In the genomic region with DNA sequence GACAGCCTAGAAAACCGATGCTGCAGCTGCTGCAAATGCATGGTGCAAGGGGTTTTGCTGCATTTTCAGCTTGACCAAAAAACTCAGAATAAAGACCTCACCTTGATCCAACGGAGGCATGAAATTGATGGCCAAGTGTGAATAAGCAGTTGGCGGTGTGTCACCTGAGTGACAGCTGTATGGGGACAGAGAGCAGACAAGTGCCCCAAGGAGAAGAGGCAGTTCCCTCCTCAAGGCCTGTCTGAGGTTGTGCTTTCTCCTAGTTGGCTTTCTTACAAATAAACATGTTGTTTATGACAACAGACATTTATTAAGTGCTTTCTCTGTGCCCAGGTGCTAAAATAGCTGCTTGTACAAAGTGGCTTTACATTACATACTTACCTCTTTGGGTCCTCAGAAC, we compare ENCODE assay signal across 21 cellular contexts. TPM values are rescaled to one million over a fixed set of nuclear protein-coding genes. Genes with fewer than 3 reads are reported as not detected.
DNase-seq lines count a peak whose midpoint lies in the region; ATAC-seq and TF ChIP-seq lines count a peak whose summit lies in the region.
"Had no signal": no experiment of that assay in that cellular context is flagged by ENCODE, and none has a peak within 500 bp of the region (broad histone marks: within the 10 kb centered on the region; RNA-seq: fewer than 3 reads in every experiment).

No MANE protein-coding gene starts in this region.

- H3K9me3 ChIP-seq in BLaER1 (peaks cover 20% of the 10 kb centered on the region), psoas muscle (no peaks in the 10 kb centered on the region), gastrocnemius medialis (no peaks in the 10 kb centered on the region), OCI-LY7 (ENCODE audit: low read length) (no peaks in the 10 kb centered on the region)
- H3K9me3 ChIP-seq: BE2C, Caco-2 had no signal

- in situ Hi-C loops in gastrocnemius medialis (cut with MboI; ENCODE audit: low sequenced_read_pairs in 4 of 4) = no loop called here

- CTCF ChIA-PET in OCI-LY7 (lab: Charles Lee; ENCODE audit: unreplicated experiment) = no interaction called here

- TF ChIP-seq POLR2A in gastrocnemius medialis (IDR thresholded peaks at IDR 0.05) = no peak

- H3K4me1 Mint-ChIP-seq in GM23338 = no peaks in the 10 kb centered on the region

- H3K9me2 ChIP-seq in GM23338 (ENCODE audit: insufficient read depth) = no peaks in the 10 kb centered on the region
- H3K9me2 ChIP-seq in OCI-LY7 (ENCODE audit: insufficient read depth, low read length) = no peaks in the 10 kb centered on the region

- H3K9me3 Mint-ChIP-seq in GM23338 = no peaks in the 10 kb centered on the region; the same call in 1 of the 3 replicates

- no peaks in the 10 kb centered on the region for H3K79me2 ChIP-seq in GM23338 (replicated peaks; ENCODE audit: insufficient read depth)
- no peaks in the 10 kb centered on the region for H3K79me2 ChIP-seq in OCI-LY7 (ENCODE audit: insufficient read depth, low read depth, low read length)

- H3K4me3 ChIP-seq in BLaER1 (no peak overlapping the region), GM23338 (no peak overlapping the region), psoas muscle (peak overlapping the region; percentile 28), gastrocnemius medialis (no peak overlapping the region), OCI-LY7 (ENCODE audit: low read depth, low read length, poor library complexity, severe bottlenecking) (no peak overlapping the region)
- H3K4me3 ChIP-seq: BLaER1 treated with 17β-estradiol and CSF1 and Interleukin-3, amounts not matched to agents 10 nM and 100 nM had no signal

- POLR2A ChIA-PET in OCI-LY7 (lab: Charles Lee) = no interaction called here

- no peak overlapping the region for H3K4me3 Mint-ChIP-seq in GM23338
- H3K4me3 Mint-ChIP-seq: CD4-positive, alpha-beta T cell; CD8-positive, alpha-beta T cell had no signal

- DNase-seq in GM23338 (ENCODE audit: low spot score) (no peak), psoas muscle (no peak), gastrocnemius medialis (peak in 1 of 2 donors; percentile 35), NCI-H345 (lab: John Stamatoyannopoulos, UW) (no peak), NCI-H2196 (lab: John Stamatoyannopoulos, UW; ENCODE audit: unreplicated experiment) (no peak), OCI-LY7 (ENCODE audit: low spot score) (no peak)
- no peak for DNase-seq in NK-92 treated with Interleukin-12 subunit alpha and Interleukin-12 subunit beta, amount 100 ng/mL, for 24 hours (lab: John Stamatoyannopoulos, UW)
- DNase-seq: 8988T; ACHN; BE2C; Caco-2; Calu3; CD4-positive, alpha-beta T cell; CD8-positive, alpha-beta T cell; DMS79 treated with DMSO at 0.1 percent for 48 hours; GF-D8 had no signal

- peaks cover 12% of the 10 kb centered on the region for H3K4me1 ChIP-seq in BLaER1
- no peaks in the 10 kb centered on the region for H3K4me1 ChIP-seq in GM23338 (ENCODE audit: insufficient read depth)
- peaks cover 11% of the 10 kb centered on the region for H3K4me1 ChIP-seq in psoas muscle
- peaks cover 14 to 22% of the 10 kb centered on the region in 2 donors for H3K4me1 ChIP-seq in gastrocnemius medialis
- H3K4me1 ChIP-seq in OCI-LY7 (ENCODE audit: insufficient read depth, low read length, poor library complexity, severe bottlenecking) = no peaks in the 10 kb centered on the region
- H3K4me1 ChIP-seq: BE2C, Caco-2 had no signal

- peaks cover 2% of the 10 kb centered on the region; the same call in 1 of the 3 replicates for H3K36me3 Mint-ChIP-seq in GM23338 (ENCODE audit: low read depth)
- H3K36me3 Mint-ChIP-seq: CD8-positive, alpha-beta T cell had no signal

- WGBS in psoas muscle, 3 donors = 51 to 72% (median 53%) methylated on average over 3 of the region's 3 CpGs

- H3K4me2 ChIP-seq in BLaER1 = peak overlapping the region; percentile 46
- H3K4me2 ChIP-seq in GM23338 = no peak overlapping the region
- H3K4me2 ChIP-seq in OCI-LY7 (ENCODE audit: low read length) = no peak overlapping the region

- H3K27ac ChIP-seq in BLaER1 (no peak overlapping the region), GM23338 (ENCODE audit: low read depth) (no peak overlapping the region), psoas muscle (peak overlapping the region; percentile 43), gastrocnemius medialis (peak overlapping the region; percentile 70 to 81 (median 71)), OCI-LY7 (ENCODE audit: low read depth, low read length, poor library complexity, severe bottlenecking) (no peak overlapping the region)
- H3K27ac ChIP-seq: BLaER1 treated with 17β-estradiol and CSF1 and Interleukin-3, amounts not matched to agents 10 nM and 100 nM; C4-2B had no signal

- peaks cover 2% of the 10 kb centered on the region for H3K27me3 Mint-ChIP-seq in GM23338 (ENCODE audit: insufficient read depth, low read depth, poor library complexity)
- H3K27me3 Mint-ChIP-seq: CD4-positive, alpha-beta T cell had no signal

- intact Hi-C loops in psoas muscle (cut with DNase I) = loop anchor here in 1 of 2 donors (5.0 kb wide), 1 partner anchor 35 kb away; no protein-coding TSS in a partner anchor
- intact Hi-C loops in gastrocnemius medialis (cut with DNase I; ENCODE audit: low total_unique reads) = no loop called here
- intact Hi-C loops in OCI-LY7 (cut with micrococcal nuclease; ENCODE audit: unreplicated experiment) = no loop called here

- H4K20me1 ChIP-seq in BLaER1 = no peaks in the 10 kb centered on the region
- no peaks in the 10 kb centered on the region for H4K20me1 ChIP-seq in GM23338 (replicated peaks; ENCODE audit: insufficient read depth)
- no peaks in the 10 kb centered on the region for H4K20me1 ChIP-seq in OCI-LY7 (ENCODE audit: insufficient read depth, low read length)
- H4K20me1 ChIP-seq: BLaER1 treated with 17β-estradiol and CSF1 and Interleukin-3, amounts not matched to agents 10 nM and 100 nM had no signal

- no peaks in the 10 kb centered on the region for H3K27me3 ChIP-seq in BLaER1
- H3K27me3 ChIP-seq in GM23338 (ENCODE audit: insufficient read depth) = no peaks in the 10 kb centered on the region
- no peaks in the 10 kb centered on the region for H3K27me3 ChIP-seq in psoas muscle (ENCODE audit: insufficient read depth in 3 of 3, low read length in 2 of 3)
- H3K27me3 ChIP-seq in gastrocnemius medialis = no peaks in the 10 kb centered on the region
- H3K27me3 ChIP-seq: BLaER1 treated with 17β-estradiol and CSF1 and Interleukin-3, amounts not matched to agents 10 nM and 100 nM had no signal

- no peak overlapping the region for H3K9ac ChIP-seq in BLaER1
- H3K9ac ChIP-seq: BLaER1 treated with 17β-estradiol and CSF1 and Interleukin-3, amounts not matched to agents 10 nM and 100 nM had no signal

- H3K27ac Mint-ChIP-seq in GM23338 = no peak overlapping the region
- H3K27ac Mint-ChIP-seq: CD4-positive, alpha-beta T cell; CD8-positive, alpha-beta T cell had no signal

- ATAC-seq in GM23338 = no peak
- ATAC-seq in psoas muscle = peak; percentile 48 to 82 (median 76)
- peak; percentile 80 to 93 for ATAC-seq in gastrocnemius medialis
- ATAC-seq: CD8-positive, alpha-beta T cell had no signal

- H3K36me3 ChIP-seq in BLaER1 (no peaks in the 10 kb centered on the region), GM23338 (ENCODE audit: insufficient read depth) (no peaks in the 10 kb centered on the region), psoas muscle (ENCODE audit: insufficient read depth in 1 of 2, low read depth in 1 of 2) (no peaks in the 10 kb centered on the region), gastrocnemius medialis (no peaks in the 10 kb centered on the region), OCI-LY7 (ENCODE audit: insufficient read depth, low read length) (no peaks in the 10 kb centered on the region)
- H3K36me3 ChIP-seq: BE2C; BLaER1 treated with 17β-estradiol and CSF1 and Interleukin-3, amounts not matched to agents 10 nM and 100 nM had no signal

- no peaks in the 10 kb centered on the region for H3F3A ChIP-seq in GM23338 (replicated peaks; ENCODE audit: low read depth)

- peak overlapping the region; percentile 76; the same call in 1 of the 2 replicates for H2AFZ ChIP-seq in GM23338
- H2AFZ ChIP-seq in OCI-LY7 (ENCODE audit: low read length) = no peak overlapping the region

- BruUV-seq in OCI-LY7 (replicated peaks; lab: Mats Ljungman, UMichigan) = no TSS peak

- TF ChIP-seq CTCF in GM23338 (conservative IDR thresholded peaks at IDR 0.05; ENCODE audit: low read depth in 2 of 2) (no peak), psoas muscle (IDR thresholded peaks at IDR 0.05) (no peak), gastrocnemius medialis (IDR thresholded peaks at IDR 0.05 in 4 of 5, conservative IDR thresholded peaks at IDR 0.05 in 1 of 5) (no peak), OCI-LY7 (conservative IDR thresholded peaks at IDR 0.05; ENCODE audit: low read length) (no peak)

TF ChIP-seq in GM23338, 12 proteins besides CTCF, POLR2A, EP300 and RAD21 (continues in another document):
- TF ChIP-seq EZH2 (IDR thresholded peaks at IDR 0.05; ENCODE audit: low read depth, unreplicated experiment) (no peak), CREB1 (CRISPR knock-in tag; IDR thresholded peaks at IDR 0.05; ENCODE audit: low read depth) (no peak), ZNF114 (CRISPR knock-in tag; IDR thresholded peaks at IDR 0.05) (no peak), NANOG (IDR thresholded peaks at IDR 0.05; ENCODE audit: borderline replicate concordance) (no peak), POLR2AphosphoS5 (IDR thresholded peaks at IDR 0.05; ENCODE audit: low read depth) (no peak), EZH2phosphoT487 (IDR thresholded peaks at IDR 0.05; ENCODE audit: unreplicated experiment) (no peak)

RNA-seq across cellular contexts. Expression of gene PGPEP1L, which starts 10.3 kb away (rescaled TPM):
- total RNA-seq in GM23338 (2014; rRNA removed; shearing (Covaris generic)) = not detected in 2 replicates
- polyA plus RNA-seq in GM23338 (2016; fragmentation: Nextera tagmentation; extraction: Ambion mirVana) (not detected in 2 replicates), psoas muscle (10 to 100 TPM in 2 of 3 donors, 1 to 10 TPM in 1; 3.8 to 16.9 (median 12.4) TPM)
- total RNA-seq in psoas muscle (1 to 10 TPM; 4.6 to 8.5 (median 6.7) TPM), gastrocnemius medialis (1 to 10 TPM; 2.9 to 7.1 (median 3.5) TPM), OCI-LY7 (2022) (not detected in 2 replicates)
- total RNA-seq in OCI-LY7 (2014; rRNA removed; shearing (Covaris generic)) = not detected in 2 replicates
- total RNA-seq: A673; Caco-2; Calu3; CD4-positive, alpha-beta T cell; CD8-positive, alpha-beta T cell had no signal
- polyA plus RNA-seq: AG04450 had no signal

Comparison
In these comparisons a context has a peak if more than half of its experiments do, and no peak if none do; other contexts are left out.
1. H3K27ac ChIP-seq: peak in psoas muscle (single experiment) and gastrocnemius medialis (4 of 4); none in BLaER1 (single experiment), GM23338 (single experiment) and OCI-LY7 (single experiment).